In the genomic region with DNA sequence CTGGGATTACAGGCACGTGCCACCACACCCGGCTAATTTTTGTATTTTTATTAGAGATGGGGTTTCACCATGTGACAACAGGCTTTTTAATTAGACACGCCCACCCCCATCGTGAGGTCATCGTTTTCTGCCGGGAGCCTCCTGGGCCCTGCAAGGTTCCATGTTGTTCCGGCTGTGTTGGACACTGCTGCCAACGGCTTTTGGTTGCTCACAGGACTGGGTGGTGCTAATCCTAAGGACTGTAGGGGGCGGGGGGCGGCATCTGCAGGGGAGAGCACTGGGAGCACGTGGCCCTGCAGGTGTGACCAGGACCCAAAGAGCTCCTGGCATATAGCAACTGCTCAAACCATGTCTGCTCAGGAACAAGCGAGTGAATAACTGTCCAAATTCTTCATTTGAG, we compare ENCODE assay signal across 29 cellular contexts.
"Had no signal": no experiment of that assay in that cellular context is flagged by ENCODE, and none has a peak within 500 bp of the region (broad histone marks: within the 10 kb centered on the region; RNA-seq: fewer than 3 reads in every experiment).

No MANE protein-coding gene starts in this region.

- DNase-seq: colonic mucosa; cortex of kidney; dermis blood vessel endothelial cell; dorsolateral prefrontal cortex; effector CD4-positive, alpha-beta T cell; effector CD8-positive, alpha-beta T cell; effector memory CD4-positive, alpha-beta T cell; effector memory CD8-positive, alpha-beta T cell; endodermal cell; erythroblast; esophagus squamous epithelium; foreskin fibroblast; foreskin keratinocyte; foreskin melanocyte; gastrocnemius medialis; glutamatergic neuron; head of caudate nucleus; heart left ventricle; heart right ventricle had no signal

- H3K27ac ChIP-seq: colonic mucosa, coronary artery, dorsolateral prefrontal cortex, epithelial cell of prostate, esophagus muscularis mucosa, esophagus squamous epithelium, foreskin keratinocyte, gastrocnemius medialis, gastroesophageal sphincter, heart left ventricle, heart right ventricle had no signal

- H3K4me3 Mint-ChIP-seq: dendritic cell treated with granulocyte-macrophage colony-stimulating factor and Interleukin-4, amounts not matched to agents 40 ng/mL and 50 ng/mL, for 4 days; effector memory CD8-positive, alpha-beta T cell; endodermal cell had no signal

- H3K4me3 ChIP-seq: colonic mucosa, coronary artery, dorsolateral prefrontal cortex, esophagus muscularis mucosa, esophagus squamous epithelium, gastrocnemius medialis, gastroesophageal sphincter, heart left ventricle, heart right ventricle had no signal

- H3K36me3 ChIP-seq: colonic mucosa, esophagus muscularis mucosa, esophagus squamous epithelium, gastrocnemius medialis, gastroesophageal sphincter, heart left ventricle, heart right ventricle had no signal

- FAIRE-seq: colon, endometrium, endothelial cell of umbilical vein, frontal cortex had no signal

- H3K27ac Mint-ChIP-seq: dendritic cell treated with granulocyte-macrophage colony-stimulating factor and Interleukin-4, amounts not matched to agents 40 ng/mL and 50 ng/mL, for 4 days; effector memory CD8-positive, alpha-beta T cell; endodermal cell had no signal

- H3K9me3 Mint-ChIP-seq: dendritic cell treated with granulocyte-macrophage colony-stimulating factor and Interleukin-4, amounts not matched to agents 40 ng/mL and 50 ng/mL, for 4 days; effector memory CD8-positive, alpha-beta T cell; endodermal cell had no signal

- H3K27me3 ChIP-seq: colonic mucosa, gastrocnemius medialis had no signal

- ATAC-seq: effector memory CD8-positive, alpha-beta T cell; esophagus mucosa; foreskin keratinocyte; gastrocnemius medialis; gastroesophageal sphincter; heart left ventricle; heart right ventricle had no signal

- H3K4me1 ChIP-seq: colonic mucosa, esophagus muscularis mucosa, esophagus squamous epithelium, foreskin keratinocyte, gastrocnemius medialis, gastroesophageal sphincter, heart left ventricle, heart right ventricle had no signal

- H3K9me3 ChIP-seq: colonic mucosa, esophagus muscularis mucosa, esophagus squamous epithelium, gastrocnemius medialis, gastroesophageal sphincter, heart left ventricle, heart right ventricle had no signal
